In genomic region chr11:2128102-2128511, GRCh38 we compare ENCODE assay signal across 19 cellular contexts. TPM values are rescaled to one million over a fixed set of nuclear protein-coding genes. Genes with fewer than 3 reads are reported as not detected.
DNase-seq lines count a peak whose midpoint lies in the region; ATAC-seq and TF ChIP-seq lines count a peak whose summit lies in the region.
"Had no signal": no experiment of that assay in that cellular context is flagged by ENCODE, and none has a peak within 500 bp of the region (broad histone marks: within the 10 kb centered on the region; RNA-seq: fewer than 3 reads in every experiment).

No MANE protein-coding gene starts in this region.

- H3K36me3 Mint-ChIP-seq in activated naive CD8-positive, alpha-beta T cell treated with anti-CD3 and anti-CD28 coated beads, Interleukin-2, amount 10 ng/mL, durations not matched to agents 7 days and 5 days: no peaks in the 10 kb centered on the region
- no peaks in the 10 kb centered on the region for H3K36me3 Mint-ChIP-seq in activated naive CD8-positive, alpha-beta T cell treated with anti-CD3 and anti-CD28 coated beads for 36 hours
- H3K36me3 Mint-ChIP-seq: CD8-positive, alpha-beta memory T cell had no signal

- H3K4me3 ChIP-seq in hepatocyte: no peak overlapping the region
- H3K4me3 ChIP-seq in neuronal stem cell (ENCODE audit: low read length in 2 of 2): no peak overlapping the region

- H3K79me2 ChIP-seq in hepatocyte: peaks cover 6% of the 10 kb centered on the region

- H2BK120ac ChIP-seq in neuronal stem cell (ENCODE audit: low read depth, low read length): peak overlapping the region; percentile 72

- no peaks in the 10 kb centered on the region for H3K4me1 Mint-ChIP-seq in activated naive CD8-positive, alpha-beta T cell treated with anti-CD3 and anti-CD28 coated beads, Interleukin-2, amount 10 ng/mL, durations not matched to agents 7 days and 5 days
- no peaks in the 10 kb centered on the region for H3K4me1 Mint-ChIP-seq in activated naive CD8-positive, alpha-beta T cell treated with anti-CD3 and anti-CD28 coated beads for 36 hours
- H3K4me1 Mint-ChIP-seq: CD8-positive, alpha-beta memory T cell had no signal

- H2BK15ac ChIP-seq in neuronal stem cell (ENCODE audit: low read length): no peak overlapping the region

- peaks cover 12% of the 10 kb centered on the region for H3K27me3 Mint-ChIP-seq in activated naive CD8-positive, alpha-beta T cell treated with anti-CD3 and anti-CD28 coated beads, Interleukin-2, amount 10 ng/mL, durations not matched to agents 7 days and 5 days
- H3K27me3 Mint-ChIP-seq in activated naive CD8-positive, alpha-beta T cell treated with anti-CD3 and anti-CD28 coated beads for 36 hours: peaks cover 43% of the 10 kb centered on the region

- no peak overlapping the region for H3K27ac Mint-ChIP-seq in activated naive CD8-positive, alpha-beta T cell treated with anti-CD3 and anti-CD28 coated beads, Interleukin-2, amount 10 ng/mL, durations not matched to agents 7 days and 5 days
- H3K27ac Mint-ChIP-seq in activated naive CD8-positive, alpha-beta T cell treated with anti-CD3 and anti-CD28 coated beads for 36 hours: no peak overlapping the region

- peak overlapping the region; percentile 81 for H2AK5ac ChIP-seq in neuronal stem cell (ENCODE audit: low read depth, low read length)

- no peaks in the 10 kb centered on the region for H3K9me3 ChIP-seq in hepatocyte (ENCODE audit: low read depth)
- peaks cover 0 to 6% of the 10 kb centered on the region in 2 donors for H3K9me3 ChIP-seq in neuronal stem cell (replicated peaks in 1 of 2; ENCODE audit: control insufficient read depth in 2 of 2, insufficient read depth in 1 of 2, low read depth in 1 of 2, low read length in 2 of 2)

- H2BK5ac ChIP-seq in neuronal stem cell (ENCODE audit: low read length): no peak overlapping the region

- no peak for ATAC-seq in activated naive CD8-positive, alpha-beta T cell treated with anti-CD3 and anti-CD28 coated beads, Interleukin-2, amount 10 ng/mL, durations not matched to agents 7 days and 5 days (ENCODE audit: low read depth)

- H3K4me2 ChIP-seq in hepatocyte (no peak overlapping the region), neuronal stem cell (ENCODE audit: insufficient read depth, low read length, poor library complexity, severe bottlenecking) (no peak overlapping the region)

- H3K27ac ChIP-seq in hepatocyte: peak overlapping the region; percentile 70
- H3K27ac ChIP-seq in neuronal stem cell (replicated peaks; ENCODE audit: low read length): no peak overlapping the region
- H3K27ac ChIP-seq: 22Rv1 had no signal

- H3K9ac ChIP-seq in neuronal stem cell (ENCODE audit: low read depth, low read length, poor library complexity): no peak overlapping the region

- no peak overlapping the region for H4K91ac ChIP-seq in neuronal stem cell (ENCODE audit: low read depth, low read length, poor library complexity)

- H3K4ac ChIP-seq in neuronal stem cell (ENCODE audit: low read length): no peak overlapping the region

- H3K9me2 ChIP-seq in hepatocyte (replicated peaks; ENCODE audit: insufficient read depth): no peaks in the 10 kb centered on the region

- H3K4me3 Mint-ChIP-seq in activated naive CD8-positive, alpha-beta T cell treated with anti-CD3 and anti-CD28 coated beads, Interleukin-2, amount 10 ng/mL, durations not matched to agents 7 days and 5 days: no peak overlapping the region
- H3K4me3 Mint-ChIP-seq in activated naive CD8-positive, alpha-beta T cell treated with anti-CD3 and anti-CD28 coated beads for 36 hours: no peak overlapping the region
- H3K4me3 Mint-ChIP-seq: CD8-positive, alpha-beta memory T cell had no signal

- H3K14ac ChIP-seq in neuronal stem cell (ENCODE audit: low read length): no peak overlapping the region

- no peak overlapping the region for H4K8ac ChIP-seq in neuronal stem cell (ENCODE audit: low read depth, low read length)

- WGBS in hepatocyte (ENCODE audit: low lambda C conversion rate, missing lambda C conversion rate): 76% methylated on average over 8 of the region's 8 CpGs
- no CpG with 5 or more reads among the region's 8 CpGs for WGBS in neuronal stem cell (ENCODE audit: extremely low coverage in 2 of 2, insufficient read length in 2 of 2, insufficient replicate concordance in 1 of 2), 2 donors

- H3K4me1 ChIP-seq in hepatocyte (ENCODE audit: insufficient read depth): no peaks in the 10 kb centered on the region
- peaks cover 0 to 1% of the 10 kb centered on the region in 2 donors for H3K4me1 ChIP-seq in neuronal stem cell (ENCODE audit: control insufficient read depth in 2 of 2, insufficient read depth in 1 of 2, low read depth in 1 of 2, low read length in 2 of 2)

- no peaks in the 10 kb centered on the region for H3K79me1 ChIP-seq in neuronal stem cell (ENCODE audit: low read depth, low read length)

- peak overlapping the region; percentile 76 for H3K18ac ChIP-seq in neuronal stem cell (ENCODE audit: low read length)

- DNase-seq in activated naive CD8-positive, alpha-beta T cell treated with anti-CD3 and anti-CD28 coated beads, Interleukin-2, amount 10 ng/mL, durations not matched to agents 7 days and 5 days: peak; percentile 19
- DNase-seq in activated naive CD8-positive, alpha-beta T cell treated with anti-CD3 and anti-CD28 coated beads for 36 hours: no peak
- DNase-seq in hepatocyte (ENCODE audit: low spot score): no peak
- DNase-seq in neuronal stem cell (ENCODE audit: low spot score): no peak
- DNase-seq in ureter (ENCODE audit: low spot score): no peak
- DNase-seq in stimulated activated CD8-positive, alpha-beta memory T cell treated with anti-CD3 and anti-CD28 coated beads, Interleukin-4, amount 100 ng/mL, for 48 hours: no peak
- no peak for DNase-seq in DMS114 treated with DMSO at 0.1 percent for 48 hours (lab: John Stamatoyannopoulos, UW; ENCODE audit: unreplicated experiment)
- no peak for DNase-seq in activated CD4-positive, CD25-positive, alpha-beta regulatory T cell treated with anti-CD3 and anti-CD28 coated beads, Interleukin-2, amount 50 U/mL, for 72 hours
- DNase-seq: DMS79 treated with DMSO at 0.1 percent for 48 hours; IMR-90; NCI-H187; NCI-H69; NK-92 treated with Interleukin-12 subunit alpha and Interleukin-12 subunit beta, amount 100 ng/mL, for 24 hours; OCI-M1 had no signal

- H3K9me3 Mint-ChIP-seq in activated naive CD8-positive, alpha-beta T cell treated with anti-CD3 and anti-CD28 coated beads, Interleukin-2, amount 10 ng/mL, durations not matched to agents 7 days and 5 days: no peaks in the 10 kb centered on the region
- H3K9me3 Mint-ChIP-seq in activated naive CD8-positive, alpha-beta T cell treated with anti-CD3 and anti-CD28 coated beads for 36 hours: peaks cover 2% of the 10 kb centered on the region

- no peaks in the 10 kb centered on the region for H3K27me3 ChIP-seq in hepatocyte
- H3K27me3 ChIP-seq in neuronal stem cell (ENCODE audit: control insufficient read depth in 3 of 3, insufficient read depth in 3 of 3, low read depth in 1 of 3, low read length in 3 of 3): peaks cover 0 to 15% (median 9%) of the 10 kb centered on the region in 3 experiments

- POLR2A ChIA-PET in activated naive CD8-positive, alpha-beta T cell treated with anti-CD3 and anti-CD28 coated beads, Interleukin-2, amount 10 ng/mL, durations not matched to agents 7 days and 5 days (lab: Charles Lee): no interaction called here

- no peak overlapping the region for H2BK12ac ChIP-seq in neuronal stem cell (ENCODE audit: low read length)

- no peak for TF ChIP-seq CTCF in hepatocyte (IDR thresholded peaks at IDR 0.05; ENCODE audit: poor library complexity)

- H4K20me1 ChIP-seq in hepatocyte (ENCODE audit: insufficient read depth, poor library complexity, severe bottlenecking): peaks cover 27% of the 10 kb centered on the region

- no peak overlapping the region for H3K23ac ChIP-seq in neuronal stem cell (ENCODE audit: low read depth, low read length, poor library complexity)

- H2AFZ ChIP-seq in hepatocyte (no peak overlapping the region), neuronal stem cell (ENCODE audit: low read length) (no peak overlapping the region)

- no peaks in the 10 kb centered on the region for H3K36me3 ChIP-seq in hepatocyte (replicated peaks; ENCODE audit: insufficient read depth, low read depth)
- no peaks in the 10 kb centered on the region for H3K36me3 ChIP-seq in neuronal stem cell (replicated peaks in 1 of 2; ENCODE audit: control insufficient read depth in 2 of 2, insufficient read depth in 2 of 2, low read length in 2 of 2)

RNA-seq across cellular contexts. Expression of gene IGF2, which starts 11.1 kb away (rescaled TPM):
- not detected for total RNA-seq in activated naive CD8-positive, alpha-beta T cell treated with anti-CD3 and anti-CD28 coated beads, Interleukin-2, amount 10 ng/mL, durations not matched to agents 7 days and 5 days
- under 1 TPM; 0.06 to 0.08 TPM for total RNA-seq in activated naive CD8-positive, alpha-beta T cell treated with anti-CD3 and anti-CD28 coated beads for 36 hours
- 1,323 and 1,507 TPM in 2 replicates for total RNA-seq in hepatocyte
- polyA plus RNA-seq in hepatocyte: 2,911 and 3,175 TPM in 2 replicates
- polyA plus RNA-seq in neuronal stem cell (2013, experiment 1 of 2): 11.8 TPM
- polyA plus RNA-seq in neuronal stem cell (2013, experiment 2 of 2): 11.0 TPM
- 61.1 TPM for total RNA-seq in ureter
- polyA plus RNA-seq: CD8-positive, alpha-beta memory T cell had no signal

RNA-seq across cellular contexts. Expression of gene INS, which starts 32.9 kb away (rescaled TPM):
- total RNA-seq in activated naive CD8-positive, alpha-beta T cell treated with anti-CD3 and anti-CD28 coated beads, Interleukin-2, amount 10 ng/mL, durations not matched to agents 7 days and 5 days: not detected
- total RNA-seq in activated naive CD8-positive, alpha-beta T cell treated with anti-CD3 and anti-CD28 coated beads for 36 hours: not detected
- total RNA-seq in hepatocyte (not detected in 2 replicates), ureter (not detected)
- not detected in 2 replicates for polyA plus RNA-seq in hepatocyte
- not detected for polyA plus RNA-seq in neuronal stem cell (2013, experiment 1 of 2)
- polyA plus RNA-seq in neuronal stem cell (2013, experiment 2 of 2): not detected
- total RNA-seq: CD8-positive, alpha-beta memory T cell; H7; IMR-90; LHCN-M2 had no signal
- polyA plus RNA-seq: BJ; CD8-positive, alpha-beta memory T cell; IMR-90 had no signal

RNA-seq across cellular contexts. Expression of gene TH, which starts 43.5 kb away (rescaled TPM):
- not detected for total RNA-seq in activated naive CD8-positive, alpha-beta T cell treated with anti-CD3 and anti-CD28 coated beads, Interleukin-2, amount 10 ng/mL, durations not matched to agents 7 days and 5 days
- not detected for total RNA-seq in activated naive CD8-positive, alpha-beta T cell treated with anti-CD3 and anti-CD28 coated beads for 36 hours
- total RNA-seq in hepatocyte (0.92 and 2.6 TPM in 2 replicates), ureter (4.3 TPM)
- 5.6 and 15.3 TPM in 2 replicates for polyA plus RNA-seq in hepatocyte
- 1.0 TPM for polyA plus RNA-seq in neuronal stem cell (2013, experiment 1 of 2)
- polyA plus RNA-seq in neuronal stem cell (2013, experiment 2 of 2): 0.82 TPM
- total RNA-seq: CD8-positive, alpha-beta memory T cell; H7; IMR-90; LHCN-M2 had no signal
- polyA plus RNA-seq: BJ; CD8-positive, alpha-beta memory T cell had no signal

Comparison
In these comparisons a context has a peak if more than half of its experiments do, and no peak if none do; other contexts are left out.
1. RNA of gene IGF2, which starts 11.1 kb away (total RNA-seq): 1,323 to 1,507 TPM in hepatocyte and 61.1 TPM in ureter (single experiment); 0.06 to 0.08 TPM in activated naive CD8-positive, alpha-beta T cell treated with anti-CD3 and anti-CD28 coated beads for 36 hours and not detected in activated naive CD8-positive, alpha-beta T cell treated with anti-CD3 and anti-CD28 coated beads, Interleukin-2, amount 10 ng/mL, durations not matched to agents 7 days and 5 days; every median in the first group is over 10 times any median in the second.